ENCODE assay signal across 9 cellular contexts in genomic region chr16:17471745-17472075, GRCh38. TPM values are rescaled to one million over a fixed set of nuclear protein-coding genes. Genes with fewer than 3 reads are reported as not detected.
DNase-seq lines count a peak whose midpoint lies in the region; ATAC-seq and TF ChIP-seq lines count a peak whose summit lies in the region.
"Had no signal": no experiment of that assay in that cellular context is flagged by ENCODE, and none has a peak within 500 bp of the region (broad histone marks: within the 10 kb centered on the region; RNA-seq: fewer than 3 reads in every experiment).

No MANE protein-coding gene starts in this region.

- peaks cover 0 to 8% of the 10 kb centered on the region in 2 donors for H3K36me3 Mint-ChIP-seq in CD4-positive, alpha-beta memory T cell

- peaks cover 32% of the 10 kb centered on the region for H4K20me1 ChIP-seq in Loucy (ENCODE audit: insufficient read depth, low read length, poor library complexity, severe bottlenecking)

- CTCF ChIA-PET in CD4-positive, alpha-beta memory T cell (lab: Charles Lee; ENCODE audit: partially characterized antibody): interaction anchor here (0.7 to 1.3 kb wide), 2 partner anchors 9 to 280 kb away, joined by 3 read pairs; no protein-coding TSS in a partner anchor
- CTCF ChIA-PET in GM10248 (lab: Yijun Ruan, JAX): interaction anchor here (1.5 kb wide), 1 partner anchor 112 kb away, joined by 3 read pairs; no protein-coding TSS in a partner anchor

- H3K4me3 Mint-ChIP-seq in CD4-positive, alpha-beta memory T cell: peak overlapping the region; percentile 6 to 86 (median 82)

- no peaks in the 10 kb centered on the region for H3K36me3 ChIP-seq in CD4-positive, alpha-beta memory T cell (ENCODE audit: insufficient read depth, low read length)
- H3K36me3 ChIP-seq in Loucy (ENCODE audit: insufficient read depth, low read length) (peaks cover 3% of the 10 kb centered on the region; the same call in 1 of the 2 replicates), esophagus squamous epithelium (no peaks in the 10 kb centered on the region), psoas muscle (ENCODE audit: insufficient read depth in 1 of 2, low read depth in 1 of 2) (no peaks in the 10 kb centered on the region)

- H3K79me2 ChIP-seq in Loucy (ENCODE audit: insufficient read depth, low read length): peaks cover 54% of the 10 kb centered on the region

- peaks cover 46% of the 10 kb centered on the region for H3K4me1 ChIP-seq in CD4-positive, alpha-beta memory T cell (ENCODE audit: insufficient read depth, low read length)
- H3K4me1 ChIP-seq in Loucy (ENCODE audit: insufficient read depth, low read length, poor library complexity, severe bottlenecking) (peaks cover 61% of the 10 kb centered on the region), esophagus squamous epithelium (peaks cover 23 to 52% (median 25%) of the 10 kb centered on the region in 3 donors), psoas muscle (peaks cover 3% of the 10 kb centered on the region)

- H3K9ac ChIP-seq in Loucy (ENCODE audit: low read depth, low read length, poor library complexity, severe bottlenecking): peak overlapping the region; percentile 61

- H3K27ac Mint-ChIP-seq in CD4-positive, alpha-beta memory T cell: peak overlapping the region; percentile 54 to 93 (median 91)

- H3K4me1 Mint-ChIP-seq in CD4-positive, alpha-beta memory T cell: peaks cover 38 to 76% (median 47%) of the 10 kb centered on the region in 4 donors

- no peaks in the 10 kb centered on the region for H3K9me2 ChIP-seq in Loucy (replicated peaks; ENCODE audit: low read depth, low read length)

- no peak overlapping the region for H3K4me3 ChIP-seq in CD4-positive, alpha-beta memory T cell (ENCODE audit: low read length in 2 of 2)
- H3K4me3 ChIP-seq in Loucy (ENCODE audit: low read length, poor library complexity, severe bottlenecking) (no peak overlapping the region), esophagus squamous epithelium (peak overlapping the region in 1 of 4 donors; percentile 75), psoas muscle (no peak overlapping the region)

- H3K9me3 ChIP-seq in CD4-positive, alpha-beta memory T cell (ENCODE audit: control insufficient read depth in 1 of 2, low read length in 2 of 2): no peaks in the 10 kb centered on the region
- H3K9me3 ChIP-seq in Loucy (ENCODE audit: insufficient read depth, low read depth, low read length) (no peaks in the 10 kb centered on the region), esophagus squamous epithelium (no peaks in the 10 kb centered on the region), psoas muscle (no peaks in the 10 kb centered on the region)

- no peak for TF ChIP-seq POLR2A in esophagus squamous epithelium (IDR thresholded peaks at IDR 0.05)

- H3K27me3 Mint-ChIP-seq in CD4-positive, alpha-beta memory T cell: no peaks in the 10 kb centered on the region

- H2AFZ ChIP-seq in Loucy (ENCODE audit: low read length): no peak overlapping the region

- H3K9me3 Mint-ChIP-seq in CD4-positive, alpha-beta memory T cell: peaks cover 0 to 3% (median 0%) of the 10 kb centered on the region in 8 donors

- peaks cover 26% of the 10 kb centered on the region for H3F3A ChIP-seq in Loucy (ENCODE audit: low read depth)

- peak overlapping the region; percentile 56 for H3K27ac ChIP-seq in CD4-positive, alpha-beta memory T cell (ENCODE audit: low read depth, low read length)
- H3K27ac ChIP-seq in esophagus squamous epithelium (peak overlapping the region; percentile 85 to 95 (median 88)), psoas muscle (peak overlapping the region; percentile 19)

- H3K4me2 ChIP-seq in Loucy (ENCODE audit: low read depth, low read length, poor library complexity, severe bottlenecking): peak overlapping the region; percentile 75

- POLR2A ChIA-PET in CD4-positive, alpha-beta memory T cell (lab: Charles Lee; ENCODE audit: partially characterized antibody): interaction anchor here (1.2 kb wide), 1 partner anchor 107 kb away, joined by 3 read pairs; no protein-coding TSS in a partner anchor
- POLR2A ChIA-PET in GM10248 (lab: Yijun Ruan, JAX): no interaction called here

- no peaks in the 10 kb centered on the region for H3K27me3 ChIP-seq in CD4-positive, alpha-beta memory T cell (ENCODE audit: insufficient read depth, low read length)
- H3K27me3 ChIP-seq in Loucy (ENCODE audit: insufficient read depth, low read length, poor library complexity, severe bottlenecking) (no peaks in the 10 kb centered on the region), esophagus squamous epithelium (peaks cover 0 to 22% (median 0%) of the 10 kb centered on the region in 4 donors), psoas muscle (ENCODE audit: insufficient read depth in 3 of 3, low read length in 2 of 3) (peaks cover 0 to 8% (median 6%) of the 10 kb centered on the region in 3 donors)

- peak in 2 of 4 donors; percentile 5 to 18 for ATAC-seq in psoas muscle
- ATAC-seq in GM21723 (IDR thresholded peaks at IDR 0.05; ENCODE audit: unreplicated experiment): no peak

- intact Hi-C loops in CD4-positive, alpha-beta memory T cell (cut with micrococcal nuclease): loop anchor here (5.0 kb wide), 1 partner anchor 609 kb away; no protein-coding TSS in a partner anchor
- intact Hi-C loops in esophagus squamous epithelium (cut with DNase I): loop anchor here (10.0 kb wide), 1 partner anchor 247 kb away; no protein-coding TSS in a partner anchor
- intact Hi-C loops in psoas muscle (cut with DNase I): loop anchor here in 1 of 2 donors (2.0 kb wide), 1 partner anchor 193 kb away; no protein-coding TSS in a partner anchor

- DNase-seq in CD4-positive, alpha-beta memory T cell: no peak
- DNase-seq in esophagus squamous epithelium (lab: John Stamatoyannopoulos, UW) (no peak), psoas muscle (no peak), activated gamma-delta T cell (lab: John Stamatoyannopoulos, UW) (no peak), GM10248 (ENCODE audit: extremely low spot score) (no peak)
- no peak for DNase-seq in activated CD4-positive, alpha-beta T cell treated with anti-CD3 and anti-CD28 coated beads, Interleukin-2, amount 50 U/mL, for 1 hour
- DNase-seq: NCI-H2029 treated with DMSO at 0.1 percent for 48 hours had no signal

- WGBS in esophagus squamous epithelium, 2 donors: 44 to 54% methylated on average over 8 of the region's 8 CpGs
- 52 to 59% (median 53%) methylated on average over 8 of the region's 8 CpGs for WGBS in psoas muscle, 3 donors

- TF ChIP-seq CTCF in Loucy (conservative IDR thresholded peaks at IDR 0.05; ENCODE audit: low read length) (no peak), esophagus squamous epithelium (IDR thresholded peaks at IDR 0.05) (no peak), psoas muscle (IDR thresholded peaks at IDR 0.05) (no peak), GM10248 (IDR thresholded peaks at IDR 0.05; ENCODE audit: control extremely low read depth, extremely low read depth, low read depth, missing control alignments) (no peak)

RNA-seq across cellular contexts. Expression of gene XYLT1, which starts 0.9 kb away (rescaled TPM):
- 10 to 100 TPM; 46.3 to 48.5 TPM for total RNA-seq in CD4-positive, alpha-beta memory T cell
- 1 to 10 TPM; 1.4 to 2.8 TPM for polyA plus RNA-seq in CD4-positive, alpha-beta memory T cell
- total RNA-seq in esophagus squamous epithelium: 10 to 100 TPM in 2 of 4 donors, 1 to 10 TPM in 2; 6.6 to 17.2 (median 10.0) TPM
- total RNA-seq in psoas muscle: 1 to 10 TPM; 1.7 to 2.5 (median 1.8) TPM
- 1 to 10 TPM in 2 of 3 donors, under 1 TPM in 1; 0.67 to 1.6 (median 1.1) TPM for polyA plus RNA-seq in psoas muscle

Comparison
In these comparisons a context has a peak if more than half of its experiments do, and no peak if none do; other contexts are left out.
1. H3K27ac ChIP-seq: peak in every context shown above with its lines; median percentile 88 in esophagus squamous epithelium; 56 in CD4-positive, alpha-beta memory T cell; 19 in psoas muscle.